Comparison of ENCODE assay signal across 13 cellular contexts in the genomic region with DNA sequence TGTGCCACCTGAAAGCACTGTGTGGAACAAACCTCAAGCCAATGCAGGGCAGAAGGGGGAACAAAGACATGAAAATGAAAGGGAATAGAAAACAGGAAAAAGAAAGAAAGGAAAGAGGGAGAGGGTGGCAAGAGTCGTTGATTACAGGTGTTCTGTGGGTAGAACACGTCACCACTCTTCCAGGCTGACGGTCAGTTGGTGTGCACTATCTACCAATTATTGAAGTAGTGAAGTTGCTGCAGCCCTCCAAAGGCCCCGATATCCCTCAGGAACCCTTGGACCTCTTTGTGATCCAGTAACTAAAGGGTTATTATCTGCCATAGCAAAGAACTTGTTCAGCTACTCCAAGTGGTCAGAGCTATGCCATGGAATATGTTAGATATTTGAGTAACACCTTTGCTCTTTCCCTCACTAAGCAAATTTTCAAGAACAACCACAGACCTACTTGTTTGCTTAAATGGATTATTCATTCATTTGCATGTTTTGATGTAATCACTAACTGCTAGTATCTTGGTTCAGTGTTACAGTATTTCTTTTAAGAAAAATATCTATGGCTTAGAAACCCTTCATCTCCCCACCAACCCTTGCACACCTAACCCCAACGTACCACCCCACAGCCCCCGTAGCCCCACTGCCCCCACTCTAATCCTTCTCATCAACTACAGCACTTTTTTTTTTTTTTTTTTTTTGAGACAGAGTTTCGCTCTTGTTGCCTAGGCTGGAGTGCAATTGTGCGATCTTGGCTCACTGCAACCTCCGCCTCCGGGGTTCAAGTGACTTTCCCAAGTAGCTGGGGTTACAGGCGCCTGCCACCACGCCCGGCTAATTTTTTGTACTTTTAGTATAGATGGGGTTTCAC. TPM values are rescaled to one million over a fixed set of nuclear protein-coding genes. Genes with fewer than 3 reads are reported as not detected.
A peak's percentile ranks its signal among the peaks of the same experiment; 100 is the strongest.
DNase-seq lines count a peak whose midpoint lies in the region; ATAC-seq and TF ChIP-seq lines count a peak whose summit lies in the region.
"Had no signal": no experiment of that assay in that cellular context is flagged by ENCODE, and none has a peak within 500 bp of the region (broad histone marks: within the 10 kb centered on the region; RNA-seq: fewer than 3 reads in every experiment).

No MANE protein-coding gene starts in this region.

- H3K4me1 Mint-ChIP-seq in Caco-2 (ENCODE audit: low read depth, unreplicated experiment) = peaks cover 37% of the 10 kb centered on the region
- H3K4me1 Mint-ChIP-seq in activated T-helper 17 cell treated with anti-CD3 and anti-CD28 coated beads, Interleukin-2, amount 50 U/mL, for 72 hours = peaks cover 71% of the 10 kb centered on the region

- peaks cover 5% of the 10 kb centered on the region for H3K36me3 Mint-ChIP-seq in Caco-2 (ENCODE audit: insufficient read depth, unreplicated experiment)
- H3K36me3 Mint-ChIP-seq in activated T-helper 17 cell treated with anti-CD3 and anti-CD28 coated beads, Interleukin-2, amount 50 U/mL, for 72 hours (ENCODE audit: low read depth) = peaks cover 22% of the 10 kb centered on the region

- intact Hi-C loops in Caco-2 (cut with micrococcal nuclease; ENCODE audit: unreplicated experiment) = no loop called here
- intact Hi-C loops in left cardiac atrium (cut with DNase I) = no loop called here

- TF ChIP-seq CTCF in Caco-2 (IDR thresholded peaks at IDR 0.05; ENCODE audit: insufficient read depth in 1 of 2, low read depth in 1 of 2, low read length in 1 of 2, severe bottlenecking in 1 of 2, unreplicated experiment in 1 of 2) = no peak

- POLR2A ChIA-PET in Caco-2 (lab: Charles Lee) = no interaction called here

- DNase-seq in Caco-2 (no peak), renal cortical epithelial cell (ENCODE audit: low read depth) (peak; percentile 49), NCI-H187 (lab: John Stamatoyannopoulos, UW) (no peak), left cardiac atrium (no peak)
- DNase-seq: midbrain; NCI-H1417; NCI-H524; psoas muscle; stimulated activated CD4-positive, alpha-beta T cell treated with anti-CD3 and anti-CD28 coated beads, Interleukin-4, amount 100 ng/mL, for 24 hours had no signal

- no TSS peak for BruUV-seq in Caco-2 (replicated peaks; lab: Mats Ljungman, UMichigan)

- CTCF ChIA-PET in Caco-2 (lab: Charles Lee) = interaction anchor here (0.7 kb wide), 2 partner anchors 36 to 92 kb away, joined by 3 to 4 read pairs; no protein-coding TSS in a partner anchor

- peaks cover 54% of the 10 kb centered on the region for H3K4me1 ChIP-seq in Caco-2
- H3K4me1 ChIP-seq: psoas muscle had no signal

- H3K36me3 ChIP-seq in Caco-2 (ENCODE audit: control insufficient read depth, insufficient read depth, low read length) = no peaks in the 10 kb centered on the region

- H3K4me3 ChIP-seq in Caco-2 (ENCODE audit: low read depth, low read length) = no peak overlapping the region
- H3K4me3 ChIP-seq: psoas muscle had no signal

- peaks cover 10% of the 10 kb centered on the region for H3K9me3 Mint-ChIP-seq in Caco-2 (ENCODE audit: unreplicated experiment)
- H3K9me3 Mint-ChIP-seq in activated T-helper 17 cell treated with anti-CD3 and anti-CD28 coated beads, Interleukin-2, amount 50 U/mL, for 72 hours = no peaks in the 10 kb centered on the region

- no peaks in the 10 kb centered on the region; the same call in 1 of the 2 replicates for H3K9me3 ChIP-seq in Caco-2
- H3K9me3 ChIP-seq: psoas muscle had no signal

- H3K27ac Mint-ChIP-seq in Caco-2 (ENCODE audit: unreplicated experiment) = peak overlapping the region; percentile 78
- peak overlapping the region; percentile 80 for H3K27ac Mint-ChIP-seq in activated T-helper 17 cell treated with anti-CD3 and anti-CD28 coated beads, Interleukin-2, amount 50 U/mL, for 72 hours

- H3K27me3 ChIP-seq in Caco-2 (replicated peaks; ENCODE audit: control insufficient read depth, insufficient read depth, low read length) = no peaks in the 10 kb centered on the region

- ATAC-seq in HG02981 (IDR thresholded peaks at IDR 0.05; ENCODE audit: unreplicated experiment) (peak; percentile 58), left cardiac atrium (no peak), HG02870 (IDR thresholded peaks at IDR 0.05; ENCODE audit: unreplicated experiment) (no peak)
- peak; percentile 70 for ATAC-seq in activated T-helper 17 cell treated with anti-CD3 and anti-CD28 coated beads, Interleukin-2, amount 50 U/mL, for 72 hours (replicated peaks)
- ATAC-seq: psoas muscle, Right ventricle myocardium inferior had no signal

- no peaks in the 10 kb centered on the region for H3K27me3 Mint-ChIP-seq in Caco-2 (ENCODE audit: insufficient read depth, unreplicated experiment)
- no peaks in the 10 kb centered on the region for H3K27me3 Mint-ChIP-seq in activated T-helper 17 cell treated with anti-CD3 and anti-CD28 coated beads, Interleukin-2, amount 50 U/mL, for 72 hours

- H3K4me3 Mint-ChIP-seq in Caco-2 (ENCODE audit: unreplicated experiment) = no peak overlapping the region
- peak overlapping the region; percentile 91 for H3K4me3 Mint-ChIP-seq in activated T-helper 17 cell treated with anti-CD3 and anti-CD28 coated beads, Interleukin-2, amount 50 U/mL, for 72 hours

RNA-seq across cellular contexts. Expression of a gene that starts 31.3 kb away (rescaled TPM):
- 0.60 and 1.3 TPM in 2 replicates for total RNA-seq in Caco-2 (2022)
- total RNA-seq in activated T-helper 17 cell treated with anti-CD3 and anti-CD28 coated beads, Interleukin-2, amount 50 U/mL, for 72 hours = 100 to 1,000 TPM in 1 of 2 donors, 10 to 100 TPM in 1; 95.7 to 153 TPM
- total RNA-seq in renal cortical epithelial cell = 0.25 TPM in 1 of 2 replicates, not detected in the other
- 10 to 100 TPM in 1 of 2 donors, 1 to 10 TPM in 1; 5.0 to 13.4 TPM for total RNA-seq in left cardiac atrium

Comparison
In these comparisons a context has a peak if more than half of its experiments do, and no peak if none do; other contexts are left out.
1. ATAC-seq: peak in HG02981 (single experiment) and activated T-helper 17 cell treated with anti-CD3 and anti-CD28 coated beads, Interleukin-2, amount 50 U/mL, for 72 hours (single experiment); none in left cardiac atrium (0 of 2) and HG02870 (single experiment).
2. RNA of a gene that starts 31.3 kb away (total RNA-seq): 95.7 to 153 TPM in activated T-helper 17 cell treated with anti-CD3 and anti-CD28 coated beads, Interleukin-2, amount 50 U/mL, for 72 hours; 5.0 to 13.4 TPM in left cardiac atrium, 0.60 to 1.3 TPM in Caco-2 and 0.25 TPM in renal cortical epithelial cell; every median in the first group is over 4 times any median in the second.